In genomic region chr2:165938237-165938636, GRCh38 we compare ENCODE assay signal across 26 cellular contexts.
"Had no signal": no experiment of that assay in that cellular context is flagged by ENCODE, and none has a peak within 500 bp of the region (broad histone marks: within the 10 kb centered on the region; RNA-seq: fewer than 3 reads in every experiment).

No MANE protein-coding gene starts in this region.

- H3K4me1 Mint-ChIP-seq: nephron; stimulated activated naive CD8-positive, alpha-beta T cell treated with anti-CD3 and anti-CD28 coated beads, Interleukin-15, amount 100 ng/mL, for 72 hours had no signal

- DNase-seq: effector memory CD8-positive, alpha-beta T cell; erythroblast; foreskin keratinocyte; immature natural killer cell; left ventricle myocardium inferior; lower lobe of right lung; mesenchymal stem cell; midbrain; psoas muscle; retina; spleen; stimulated activated CD4-positive, alpha-beta T cell treated with anti-CD3 and anti-CD28 coated beads, Interleukin-15, amount 100 ng/mL, for 24 hours; stimulated activated CD4-positive, alpha-beta T cell treated with anti-CD3 and anti-CD28 coated beads, Interleukin-1b, Interleukin-23, amount 100 ng/mL, for 48 hours; stimulated activated CD4-positive, alpha-beta T cell treated with anti-CD3 and anti-CD28 coated beads, Interleukin-4, amount 100 ng/mL, for 24 hours; stimulated activated naive B cell treated with anti-CD40 and anti-IgM and Interleukin-4, amounts not matched to agents 10 μg/mL and 1 μg/mL and 100 μg/mL, for 72 hours; stimulated activated naive CD8-positive, alpha-beta T cell treated with anti-CD3 and anti-CD28 coated beads, Interleukin-15, amount 100 ng/mL, for 72 hours; testis; upper lobe of right lung had no signal

- H3K27me3 Mint-ChIP-seq: dendritic cell treated with granulocyte-macrophage colony-stimulating factor and Interleukin-4, amounts not matched to agents 40 ng/mL and 50 ng/mL, for 4 days; effector memory CD8-positive, alpha-beta T cell; stimulated activated naive B cell treated with anti-CD40 and anti-IgM and Interleukin-4, amounts not matched to agents 10 μg/mL and 1 μg/mL and 100 μg/mL, for 72 hours; stimulated activated naive CD8-positive, alpha-beta T cell treated with anti-CD3 and anti-CD28 coated beads, Interleukin-15, amount 100 ng/mL, for 72 hours had no signal

- H3K27me3 ChIP-seq: foreskin keratinocyte, spleen, testis, tibial nerve, upper lobe of right lung, vagina had no signal

- H3K9me3 Mint-ChIP-seq: dendritic cell treated with granulocyte-macrophage colony-stimulating factor and Interleukin-4, amounts not matched to agents 40 ng/mL and 50 ng/mL, for 4 days; effector memory CD8-positive, alpha-beta T cell; immature natural killer cell; nephron; stimulated activated naive B cell treated with anti-CD40 and anti-IgM and Interleukin-4, amounts not matched to agents 10 μg/mL and 1 μg/mL and 100 μg/mL, for 72 hours; stimulated activated naive CD8-positive, alpha-beta T cell treated with anti-CD3 and anti-CD28 coated beads, Interleukin-15, amount 100 ng/mL, for 72 hours had no signal

- H3K4me3 ChIP-seq: left ventricle myocardium inferior, lower lobe of right lung, psoas muscle, spleen, testis, tibial nerve, upper lobe of right lung, vagina had no signal

- FAIRE-seq: endothelial cell of umbilical vein, keratinocyte had no signal

- H3K9ac ChIP-seq: parathyroid adenoma had no signal

- ATAC-seq: effector memory CD8-positive, alpha-beta T cell; foreskin keratinocyte; lower lobe of right lung; psoas muscle; sciatic nerve; stimulated activated naive B cell treated with anti-CD40 and anti-IgM and Interleukin-4, amounts not matched to agents 10 μg/mL and 1 μg/mL and 100 μg/mL, for 72 hours; stimulated activated naive CD8-positive, alpha-beta T cell treated with anti-CD3 and anti-CD28 coated beads, Interleukin-15, amount 100 ng/mL, for 72 hours; upper lobe of right lung had no signal

- H2AFZ ChIP-seq: parathyroid adenoma had no signal

- H3K27ac Mint-ChIP-seq: dendritic cell treated with granulocyte-macrophage colony-stimulating factor and Interleukin-4, amounts not matched to agents 40 ng/mL and 50 ng/mL, for 4 days; immature natural killer cell; nephron; stimulated activated naive B cell treated with anti-CD40 and anti-IgM and Interleukin-4, amounts not matched to agents 10 μg/mL and 1 μg/mL and 100 μg/mL, for 72 hours; stimulated activated naive CD8-positive, alpha-beta T cell treated with anti-CD3 and anti-CD28 coated beads, Interleukin-15, amount 100 ng/mL, for 72 hours had no signal

- H3K4me3 Mint-ChIP-seq: dendritic cell treated with granulocyte-macrophage colony-stimulating factor and Interleukin-4, amounts not matched to agents 40 ng/mL and 50 ng/mL, for 4 days; effector memory CD8-positive, alpha-beta T cell; immature natural killer cell; nephron; stimulated activated naive B cell treated with anti-CD40 and anti-IgM and Interleukin-4, amounts not matched to agents 10 μg/mL and 1 μg/mL and 100 μg/mL, for 72 hours; stimulated activated naive CD8-positive, alpha-beta T cell treated with anti-CD3 and anti-CD28 coated beads, Interleukin-15, amount 100 ng/mL, for 72 hours had no signal

- H3K79me2 ChIP-seq: parathyroid adenoma had no signal

- H3K9me3 ChIP-seq: left ventricle myocardium inferior, lower lobe of right lung, psoas muscle, spleen, testis, tibial nerve, upper lobe of right lung, vagina had no signal

- H3K4me1 ChIP-seq: foreskin keratinocyte, left ventricle myocardium inferior, lower lobe of right lung, parathyroid adenoma, psoas muscle, spleen, testis, upper lobe of right lung, vagina had no signal

- H3K27ac ChIP-seq: foreskin keratinocyte, left ventricle myocardium inferior, lower lobe of right lung, parathyroid adenoma, psoas muscle, spleen, testis, upper lobe of right lung, vagina had no signal
